In genomic region chr9:87516222-87516930, GRCh38 we compare ENCODE assay signal across 10 cellular contexts. TPM values are rescaled to one million over a fixed set of nuclear protein-coding genes. Genes with fewer than 3 reads are reported as not detected.
DNase-seq lines count a peak whose midpoint lies in the region; ATAC-seq and FAIRE-seq lines count a peak whose summit lies in the region.
"Had no signal": no experiment of that assay in that cellular context is flagged by ENCODE, and none has a peak within 500 bp of the region (broad histone marks: within the 10 kb centered on the region; RNA-seq: fewer than 3 reads in every experiment).

No MANE protein-coding gene starts in this region.

- no peaks in the 10 kb centered on the region for H3K27me3 ChIP-seq in trophoblast cell (ENCODE audit: insufficient read depth, low read length)

- peaks cover 11 to 15% of the 10 kb centered on the region in 2 experiments for H3K4me1 ChIP-seq in trophoblast cell (ENCODE audit: control insufficient read depth in 1 of 2, insufficient read depth in 2 of 2, low read length in 2 of 2)

- no peak overlapping the region for H3K4me3 ChIP-seq in trophoblast cell (ENCODE audit: low read depth, low read length)

- H2BK120ac ChIP-seq in trophoblast cell (ENCODE audit: insufficient read depth, low read length, poor library complexity): no peak overlapping the region

- no peak overlapping the region for H3K23ac ChIP-seq in trophoblast cell (ENCODE audit: low read length)

- H3K79me2 ChIP-seq in trophoblast cell (ENCODE audit: control insufficient read depth, insufficient read depth, low read length, poor library complexity): peaks cover 1% of the 10 kb centered on the region

- no CpG with 5 or more reads among the region's 12 CpGs for WGBS in trophoblast cell (ENCODE audit: extremely low coverage, insufficient coverage, insufficient read length)

- H2BK12ac ChIP-seq in trophoblast cell (ENCODE audit: low read length): peak overlapping the region; percentile 1

- no peak overlapping the region for H3K27ac ChIP-seq in trophoblast cell (ENCODE audit: low read depth, low read length)

- H4K12ac ChIP-seq in trophoblast cell (ENCODE audit: low read depth, low read length): no peak overlapping the region

- DNase-seq in CD1c-positive myeloid dendritic cell (ENCODE audit: extremely low spot score) (peak; percentile 89), RCC 7860 (ENCODE audit: low spot score) (peak; percentile 81), foreskin melanocyte (peak; percentile 78), trophoblast cell (peak; percentile 56 to 62), NCI-H510A (lab: John Stamatoyannopoulos, UW) (no peak), NCI-H2196 treated with DMSO at 0.1 percent for 48 hours (lab: John Stamatoyannopoulos, UW; ENCODE audit: unreplicated experiment) (no peak), KG1 (lab: John Stamatoyannopoulos, UW) (no peak)
- DNase-seq: activated CD4-positive, alpha-beta memory T cell treated with anti-CD3 and anti-CD28 coated beads, Interleukin-2, amount 10 ng/mL, durations not matched to agents 7 days and 5 days; NCI-H345 had no signal

- H4K91ac ChIP-seq in trophoblast cell (ENCODE audit: low read depth, low read length): no peak overlapping the region

- H2BK5ac ChIP-seq in trophoblast cell (ENCODE audit: low read depth, low read length, poor library complexity): no peak overlapping the region

- H3K4me2 ChIP-seq in trophoblast cell (ENCODE audit: low read length): no peak overlapping the region

- FAIRE-seq in RCC 7860 (lab: Jason Lieb, UNC): peak; percentile 88

- H3K79me1 ChIP-seq in trophoblast cell (ENCODE audit: low read length): peaks cover 2% of the 10 kb centered on the region

- H3K18ac ChIP-seq in trophoblast cell (ENCODE audit: low read length): no peak overlapping the region

- no peak overlapping the region for H4K8ac ChIP-seq in trophoblast cell (ENCODE audit: low read depth, low read length)

- H3K9me3 ChIP-seq in trophoblast cell (ENCODE audit: insufficient read depth, low read depth, low read length): no peaks in the 10 kb centered on the region

- H3K36me3 ChIP-seq in trophoblast cell (ENCODE audit: control insufficient read depth in 1 of 2, insufficient read depth in 2 of 2, low read length in 2 of 2): peaks cover 0 to 5% of the 10 kb centered on the region in 2 experiments

- ATAC-seq in GM21786 (IDR thresholded peaks at IDR 0.05; ENCODE audit: unreplicated experiment): no peak

- H2AFZ ChIP-seq in trophoblast cell (ENCODE audit: insufficient read depth, low read length, poor library complexity): no peak overlapping the region

- no peak overlapping the region for H3K9ac ChIP-seq in trophoblast cell (ENCODE audit: low read length)

- H3K14ac ChIP-seq in trophoblast cell (ENCODE audit: low read length): no peak overlapping the region

- H2AK5ac ChIP-seq in trophoblast cell (ENCODE audit: low read length): no peak overlapping the region

- H3K4ac ChIP-seq in trophoblast cell (ENCODE audit: low read depth, low read length): no peak overlapping the region

RNA-seq across cellular contexts. Expression of gene DAPK1, which starts 18.7 kb away (rescaled TPM):
- polyA plus RNA-seq in trophoblast cell (2013): 19.7 and 20.7 TPM in 2 replicates

Comparison
In these comparisons a context has a peak if more than half of its experiments do, and no peak if none do; other contexts are left out.
1. DNase-seq: peak in CD1c-positive myeloid dendritic cell (single experiment), RCC 7860 (single experiment), foreskin melanocyte (single experiment) and trophoblast cell (2 of 2); none in NCI-H510A (single experiment), NCI-H2196 treated with DMSO at 0.1 percent for 48 hours (single experiment) and KG1 (single experiment).